In the genomic region with DNA sequence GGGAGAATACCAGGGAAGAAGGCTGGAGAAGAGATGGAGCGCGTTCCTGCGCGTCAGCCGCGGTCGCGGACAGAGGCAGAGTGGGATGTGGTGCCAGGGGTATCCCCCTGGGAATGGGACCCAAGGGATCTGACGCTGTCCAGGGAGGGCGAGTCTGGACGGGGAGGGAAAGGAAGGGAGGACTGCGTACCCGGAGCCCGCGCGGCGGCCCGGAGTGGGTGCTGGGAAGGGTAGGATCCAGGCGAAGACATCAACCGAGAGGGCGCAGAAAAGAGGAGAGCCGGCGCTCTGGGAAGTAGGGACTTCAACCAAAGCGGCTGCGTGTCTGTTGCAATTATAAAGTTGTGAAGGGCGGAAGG, we compare ENCODE assay signal across 9 cellular contexts. TPM values are rescaled to one million over a fixed set of nuclear protein-coding genes. Genes with fewer than 3 reads are reported as not detected.
DNase-seq lines count a peak whose midpoint lies in the region; ATAC-seq and TF ChIP-seq lines count a peak whose summit lies in the region.
"Had no signal": no experiment of that assay in that cellular context is flagged by ENCODE, and none has a peak within 500 bp of the region (broad histone marks: within the 10 kb centered on the region; RNA-seq: fewer than 3 reads in every experiment).

No MANE protein-coding gene starts in this region.

- H3K36me3 Mint-ChIP-seq in natural killer cell treated with Interleukin-12 subunit alpha and Interleukin-12 subunit beta and Interleukin-15 and Interleukin-18, amount 100 ng/mL, for 72 hours = peaks cover 6% of the 10 kb centered on the region

- H3K4me1 ChIP-seq in HEK293 (ENCODE audit: control insufficient read depth, insufficient read depth, low read length) (no peaks in the 10 kb centered on the region), hepatocyte (ENCODE audit: insufficient read depth) (no peaks in the 10 kb centered on the region), spleen (peaks cover 0 to 28% (median 13%) of the 10 kb centered on the region in 6 donors)

- in situ Hi-C loops in astrocyte of the spinal cord (cut with HindIII; ENCODE audit: low sequenced_read_pairs) = no loop called here

- no peaks in the 10 kb centered on the region for H3K4me1 Mint-ChIP-seq in natural killer cell treated with Interleukin-12 subunit alpha and Interleukin-12 subunit beta and Interleukin-15 and Interleukin-18, amount 100 ng/mL, for 72 hours (ENCODE audit: low read depth in 2 of 2)

- 5% methylated on average over 21 of the region's 26 CpGs for WGBS in hepatocyte (ENCODE audit: low lambda C conversion rate, missing lambda C conversion rate)
- WGBS in spleen, 5 donors = 2 to 16% (median 4%) methylated on average over 22 to 26 of the region's 26 CpGs

- TF ChIP-seq CTCF in HEK293 (tag by site-specific recombination; IDR thresholded peaks at IDR 0.05) (no peak), astrocyte of the spinal cord (IDR thresholded peaks at IDR 0.05; ENCODE audit: low read depth, low read length) (no peak), hepatocyte (IDR thresholded peaks at IDR 0.05; ENCODE audit: poor library complexity) (no peak), spleen (IDR thresholded peaks at IDR 0.05 in 8 of 11, conservative IDR thresholded peaks at IDR 0.05 in 3 of 11) (no peak)

- intact Hi-C loops in spleen (cut with DNase I; ENCODE audit: low total_unique reads) = no loop called here

- peak overlapping the region; percentile 13; the same call in 1 of the 2 replicates for H3K4me3 ChIP-seq in HEK293 (ENCODE audit: low read depth, low read length)
- peak overlapping the region; percentile 41 for H3K4me3 ChIP-seq in astrocyte of the spinal cord (ENCODE audit: low read depth, low read length)
- H3K4me3 ChIP-seq in hepatocyte = peak overlapping the region; percentile 10
- peak overlapping the region in 7 of 8 donors; percentile 4 to 59 (median 25) for H3K4me3 ChIP-seq in spleen

- peak; percentile 51 for DNase-seq in astrocyte of the spinal cord (ENCODE audit: low read depth, low spot score)
- no peak for DNase-seq in hepatocyte (ENCODE audit: low spot score)
- no peak for DNase-seq in spleen
- DNase-seq in natural killer cell treated with Interleukin-12 subunit alpha and Interleukin-12 subunit beta and Interleukin-15 and Interleukin-18, amount 100 ng/mL, for 72 hours (ENCODE audit: low spot score) = no peak
- DNase-seq in kidney glomerular epithelial cell (lab: John Stamatoyannopoulos, UW) = no peak
- DNase-seq in activated T-cell treated with anti-CD3 and anti-CD28 coated beads, Interleukin-2, amount 50 U/mL, for 48 hours = no peak
- DNase-seq: activated naive CD8-positive, alpha-beta T cell treated with anti-CD3 and anti-CD28 coated beads, Interleukin-2, amount 50 U/mL, for 24 hours had no signal

- no peaks in the 10 kb centered on the region for H4K20me1 ChIP-seq in hepatocyte (ENCODE audit: insufficient read depth, poor library complexity, severe bottlenecking)

- H3K27ac ChIP-seq in HEK293 (ENCODE audit: extremely low read depth, low read depth, low read length) (no peak overlapping the region), hepatocyte (no peak overlapping the region), spleen (no peak overlapping the region)

- CTCF ChIA-PET in HEK293 (lab: Yijun Ruan, JAX) = interaction anchor here (0.7 to 0.9 kb wide), 2 partner anchors 212 to 992 kb away, joined by 3 to 4 read pairs; no protein-coding TSS in a partner anchor

- peak overlapping the region; percentile 96 for H3K4me2 ChIP-seq in hepatocyte

- H3K27ac Mint-ChIP-seq in natural killer cell treated with Interleukin-12 subunit alpha and Interleukin-12 subunit beta and Interleukin-15 and Interleukin-18, amount 100 ng/mL, for 72 hours = no peak overlapping the region
- H3K27ac Mint-ChIP-seq: activated naive CD8-positive, alpha-beta T cell treated with anti-CD3 and anti-CD28 coated beads, Interleukin-2, amount 50 U/mL, for 24 hours had no signal

- no peaks in the 10 kb centered on the region for H3K36me3 ChIP-seq in HEK293 (ENCODE audit: control insufficient read depth in 2 of 2, insufficient read depth in 1 of 2, low read length in 2 of 2)
- no peaks in the 10 kb centered on the region for H3K36me3 ChIP-seq in hepatocyte (replicated peaks; ENCODE audit: insufficient read depth, low read depth)
- H3K36me3 ChIP-seq in spleen = no peaks in the 10 kb centered on the region

- H2AFZ ChIP-seq in hepatocyte = peak overlapping the region; percentile 49

- peaks cover 3% of the 10 kb centered on the region for H3K9me3 Mint-ChIP-seq in natural killer cell treated with Interleukin-12 subunit alpha and Interleukin-12 subunit beta and Interleukin-15 and Interleukin-18, amount 100 ng/mL, for 72 hours
- H3K9me3 Mint-ChIP-seq: activated naive CD8-positive, alpha-beta T cell treated with anti-CD3 and anti-CD28 coated beads, Interleukin-2, amount 50 U/mL, for 24 hours had no signal

- H3K27me3 ChIP-seq in hepatocyte (peaks cover 67% of the 10 kb centered on the region), spleen (replicated peaks in 1 of 7) (peaks cover 6 to 65% (median 36%) of the 10 kb centered on the region in 7 donors)

- peaks cover 23 to 31% of the 10 kb centered on the region in 2 donors for H3K27me3 Mint-ChIP-seq in natural killer cell treated with Interleukin-12 subunit alpha and Interleukin-12 subunit beta and Interleukin-15 and Interleukin-18, amount 100 ng/mL, for 72 hours

- H3K9me3 ChIP-seq in HEK293 (ENCODE audit: control insufficient read depth, insufficient read depth, low read depth, low read length) (no peaks in the 10 kb centered on the region), hepatocyte (ENCODE audit: low read depth) (no peaks in the 10 kb centered on the region), spleen (no peaks in the 10 kb centered on the region)

- H3K9me2 ChIP-seq in hepatocyte (replicated peaks; ENCODE audit: insufficient read depth) = no peaks in the 10 kb centered on the region

- no peak for ATAC-seq in natural killer cell treated with Interleukin-12 subunit alpha and Interleukin-12 subunit beta and Interleukin-15 and Interleukin-18, amount 100 ng/mL, for 72 hours
- no peak for ATAC-seq in GM18505 (IDR thresholded peaks at IDR 0.05; ENCODE audit: unreplicated experiment)
- ATAC-seq: activated naive CD8-positive, alpha-beta T cell treated with anti-CD3 and anti-CD28 coated beads, Interleukin-2, amount 50 U/mL, for 24 hours had no signal

- POLR2A ChIA-PET in HEK293 (lab: Yijun Ruan, JAX) = no interaction called here

- H3K4me3 Mint-ChIP-seq in natural killer cell treated with Interleukin-12 subunit alpha and Interleukin-12 subunit beta and Interleukin-15 and Interleukin-18, amount 100 ng/mL, for 72 hours = no peak overlapping the region
- H3K4me3 Mint-ChIP-seq: activated naive CD8-positive, alpha-beta T cell treated with anti-CD3 and anti-CD28 coated beads, Interleukin-2, amount 50 U/mL, for 24 hours had no signal

- TF ChIP-seq POLR2A in spleen (IDR thresholded peaks at IDR 0.05) = no peak
- TF ChIP-seq POLR2A in GM18505 (IDR thresholded peaks at IDR 0.05; ENCODE audit: borderline replicate concordance, extremely low read depth, insufficient read depth, insufficient read length) = no peak

- no peaks in the 10 kb centered on the region for H3K79me2 ChIP-seq in hepatocyte

TF ChIP-seq in HEK293, 187 proteins besides CTCF, POLR2A, EP300 and RAD21 (continues in another document):
- TF ChIP-seq, protein P1, sequence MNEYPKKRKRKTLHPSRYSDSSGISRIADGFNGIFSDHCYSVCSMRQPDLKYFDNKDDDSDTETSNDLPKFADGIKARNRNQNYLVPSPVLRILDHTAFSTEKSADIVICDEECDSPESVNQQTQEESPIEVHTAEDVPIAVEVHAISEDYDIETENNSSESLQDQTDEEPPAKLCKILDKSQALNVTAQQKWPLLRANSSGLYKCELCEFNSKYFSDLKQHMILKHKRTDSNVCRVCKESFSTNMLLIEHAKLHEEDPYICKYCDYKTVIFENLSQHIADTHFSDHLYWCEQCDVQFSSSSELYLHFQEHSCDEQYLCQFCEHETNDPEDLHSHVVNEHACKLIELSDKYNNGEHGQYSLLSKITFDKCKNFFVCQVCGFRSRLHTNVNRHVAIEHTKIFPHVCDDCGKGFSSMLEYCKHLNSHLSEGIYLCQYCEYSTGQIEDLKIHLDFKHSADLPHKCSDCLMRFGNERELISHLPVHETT (tag by site-specific recombination; IDR thresholded peaks at IDR 0.05) = no peak
- TF ChIP-seq, protein P2, sequence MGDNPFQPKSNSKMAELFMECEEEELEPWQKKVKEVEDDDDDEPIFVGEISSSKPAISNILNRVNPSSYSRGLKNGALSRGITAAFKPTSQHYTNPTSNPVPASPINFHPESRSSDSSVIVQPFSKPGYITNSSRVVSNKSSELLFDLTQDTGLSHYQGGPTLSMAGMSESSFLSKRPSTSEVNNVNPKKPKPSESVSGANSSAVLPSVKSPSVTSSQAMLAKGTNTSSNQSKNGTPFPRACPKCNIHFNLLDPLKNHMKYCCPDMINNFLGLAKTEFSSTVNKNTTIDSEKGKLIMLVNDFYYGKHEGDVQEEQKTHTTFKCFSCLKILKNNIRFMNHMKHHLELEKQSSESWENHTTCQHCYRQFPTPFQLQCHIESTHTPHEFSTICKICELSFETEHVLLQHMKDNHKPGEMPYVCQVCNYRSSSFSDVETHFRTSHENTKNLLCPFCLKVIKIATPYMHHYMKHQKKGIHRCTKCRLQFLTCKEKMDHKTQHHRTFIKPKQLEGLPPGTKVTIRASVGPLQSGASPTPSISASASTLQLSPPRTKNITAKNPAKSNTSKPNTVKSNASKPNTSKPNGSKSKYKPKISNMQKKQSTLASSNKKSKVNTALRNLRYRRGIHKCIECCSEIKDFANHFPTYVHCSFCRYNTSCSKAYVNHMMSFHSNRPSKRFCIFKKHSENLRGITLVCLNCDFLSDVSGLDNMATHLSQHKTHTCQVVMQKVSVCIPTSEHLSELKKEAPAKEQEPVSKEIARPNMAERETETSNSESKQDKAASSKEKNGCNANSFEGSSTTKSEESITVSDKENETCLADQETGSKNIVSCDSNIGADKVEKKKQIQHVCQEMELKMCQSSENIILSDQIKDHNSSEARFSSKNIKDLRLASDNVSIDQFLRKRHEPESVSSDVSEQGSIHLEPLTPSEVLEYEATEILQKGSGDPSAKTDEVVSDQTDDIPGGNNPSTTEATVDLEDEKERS (tag by site-specific recombination; IDR thresholded peaks at IDR 0.05) = no peak
- TF ChIP-seq ZNF777 (tag by site-specific recombination; IDR thresholded peaks at IDR 0.05; ENCODE audit: borderline replicate concordance) (no peak), ZNF324 (tag by site-specific recombination; IDR thresholded peaks at IDR 0.05) (no peak), TRIM28 (IDR thresholded peaks at IDR 0.05; ENCODE audit: borderline replicate concordance, low read length) (no peak), ZNF747 (tag by site-specific recombination; IDR thresholded peaks at IDR 0.05) (no peak), ZFP69B (tag by site-specific recombination; IDR thresholded peaks at IDR 0.05) (no peak), ZNF140 (tag by site-specific recombination; IDR thresholded peaks at IDR 0.05) (no peak)

RNA-seq across cellular contexts. Expression of a gene that starts 0.7 kb away (rescaled TPM):
- total RNA-seq in hepatocyte (0.13 and 0.52 TPM in 2 replicates), spleen (under 1 TPM in 4 of 7 donors, not detected in 3; 0.09 to 0.42 (median 0.15) TPM)
- polyA plus RNA-seq in hepatocyte (0.09 TPM in 1 of 2 replicates, not detected in the other), spleen (under 1 TPM in 2 of 3 donors, not detected in 1; 0.02 to 0.06 TPM)
- total RNA-seq in natural killer cell treated with Interleukin-12 subunit alpha and Interleukin-12 subunit beta and Interleukin-15 and Interleukin-18, amount 100 ng/mL, for 72 hours = not detected
